1 cellular context compared by ENCODE assay signal in the genomic region with DNA sequence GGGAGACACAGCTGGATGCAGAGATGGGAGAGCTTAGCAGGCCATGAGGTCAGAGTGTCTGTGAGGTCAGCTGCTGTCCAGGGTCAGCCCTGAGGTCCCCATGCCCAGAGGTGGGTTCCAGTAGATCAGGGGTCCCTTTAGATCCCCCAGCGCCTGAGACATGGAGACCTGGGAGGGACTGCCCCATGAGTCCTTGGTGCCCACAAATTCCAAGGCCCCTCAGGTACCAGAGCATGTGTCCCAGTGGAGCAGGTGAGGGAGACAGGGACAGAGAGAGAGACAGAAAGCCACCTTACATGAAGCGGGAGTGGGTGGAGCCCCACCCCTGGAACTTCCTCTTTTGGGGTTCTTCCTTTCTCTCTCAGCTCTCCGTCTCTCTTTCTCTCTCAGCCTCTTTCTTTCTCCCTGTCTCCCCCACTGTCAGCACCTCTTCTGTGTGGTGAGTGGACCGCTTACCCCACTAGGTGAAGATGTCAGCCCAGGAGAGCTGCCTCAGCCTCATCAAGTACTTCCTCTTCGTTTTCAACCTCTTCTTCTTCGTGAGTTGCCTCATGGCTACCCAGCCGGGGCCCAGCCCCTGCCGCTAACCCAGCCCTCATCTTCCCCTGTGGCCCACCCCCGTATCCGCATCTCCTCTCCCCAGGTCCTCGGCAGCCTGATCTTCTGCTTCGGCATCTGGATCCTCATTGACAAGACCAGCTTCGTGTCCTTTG.
A peak's percentile ranks its signal among the peaks of the same experiment; 100 is the strongest.
TF ChIP-seq lines count a peak whose summit lies in the region.

A gene with protein sequence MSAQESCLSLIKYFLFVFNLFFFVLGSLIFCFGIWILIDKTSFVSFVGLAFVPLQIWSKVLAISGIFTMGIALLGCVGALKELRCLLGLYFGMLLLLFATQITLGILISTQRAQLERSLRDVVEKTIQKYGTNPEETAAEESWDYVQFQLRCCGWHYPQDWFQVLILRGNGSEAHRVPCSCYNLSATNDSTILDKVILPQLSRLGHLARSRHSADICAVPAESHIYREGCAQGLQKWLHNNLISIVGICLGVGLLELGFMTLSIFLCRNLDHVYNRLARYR (plus strand): TSS at position 336 of the 713 bp plus-strand sequence. CDS start 135 bp downstream, at position 471.

TF ChIP-seq in K562, 482 proteins besides CTCF, POLR2A, EP300 and RAD21 (continued from another document and continues in another):
- TF ChIP-seq SIN3A (IDR thresholded peaks at IDR 0.05; ENCODE audit: borderline replicate concordance in 2 of 2, control insufficient read depth in 1 of 2, low read depth in 2 of 2, low read length in 2 of 2) (no peak), MCM2 (IDR thresholded peaks at IDR 0.05; ENCODE audit: low read depth) (no peak), DMBX1 (CRISPR knock-in tag; IDR thresholded peaks at IDR 0.05; ENCODE audit: borderline replicate concordance) (no peak), CREM (IDR thresholded peaks at IDR 0.05; ENCODE audit: low read depth) (no peak; the same call in 1 of the 2 replicates), ZFP36 (IDR thresholded peaks at IDR 0.05; ENCODE audit: low read depth, low read length, partially characterized antibody) (no peak), YY1 (IDR thresholded peaks at IDR 0.05; ENCODE audit: borderline replicate concordance in 1 of 3, control insufficient read depth in 1 of 3, extremely low read depth in 1 of 3, insufficient read depth in 3 of 3, insufficient read length in 1 of 3, insufficient replicate concordance in 2 of 3, low read depth in 1 of 3, low read length in 2 of 3) (peak in 1 of 3 experiments; percentile 23), ZEB2 (IDR thresholded peaks at IDR 0.05) (0 out of 2 replicates have a peak, but pooled peaks have one; percentile 50), PTTG1 (tag; IDR thresholded peaks at IDR 0.05; ENCODE audit: low read depth) (no peak), ZNF134 (CRISPR knock-in tag; conservative IDR thresholded peaks at IDR 0.05) (no peak), LARP7 (IDR thresholded peaks at IDR 0.05) (no peak), MTA2 (IDR thresholded peaks at IDR 0.05; ENCODE audit: low read depth) (no peak), BRD4 (IDR thresholded peaks at IDR 0.05) (no peak), ERF (CRISPR knock-in tag; IDR thresholded peaks at IDR 0.05) (no peak), SIRT6 (IDR thresholded peaks at IDR 0.05; ENCODE audit: low read depth, low read length) (no peak), TBP (optimal IDR thresholded peaks at IDR 0.05; ENCODE audit: low read depth, low read length) (peak; percentile 28), FOXJ3 (CRISPR knock-in tag; IDR thresholded peaks at IDR 0.05) (no peak), HMGN3 (IDR thresholded peaks at IDR 0.05; ENCODE audit: borderline replicate concordance, extremely low read depth, insufficient read length, low read depth, low read length) (no peak), SRSF1 (IDR thresholded peaks at IDR 0.05; ENCODE audit: low read depth, low read length) (no peak), KDM1A (IDR thresholded peaks at IDR 0.05) (peak in 1 of 2 experiments; percentile 8; a peak in 1 of 4 replicates), HCFC1 (IDR thresholded peaks at IDR 0.05; ENCODE audit: low read depth, low read length) (0 out of 2 replicates have a peak, but pooled peaks have one; percentile 5), GATA2 (CRISPR knock-in tag; IDR thresholded peaks at IDR 0.05) (no peak), KDM5B (IDR thresholded peaks at IDR 0.05; ENCODE audit: insufficient replicate concordance, low read depth, low read length) (no peak), CREB1 (IDR thresholded peaks at IDR 0.05) (no peak), CREB1 (CRISPR knock-in tag; IDR thresholded peaks at IDR 0.05) (no peak)
- TF ChIP-seq, protein P1, sequence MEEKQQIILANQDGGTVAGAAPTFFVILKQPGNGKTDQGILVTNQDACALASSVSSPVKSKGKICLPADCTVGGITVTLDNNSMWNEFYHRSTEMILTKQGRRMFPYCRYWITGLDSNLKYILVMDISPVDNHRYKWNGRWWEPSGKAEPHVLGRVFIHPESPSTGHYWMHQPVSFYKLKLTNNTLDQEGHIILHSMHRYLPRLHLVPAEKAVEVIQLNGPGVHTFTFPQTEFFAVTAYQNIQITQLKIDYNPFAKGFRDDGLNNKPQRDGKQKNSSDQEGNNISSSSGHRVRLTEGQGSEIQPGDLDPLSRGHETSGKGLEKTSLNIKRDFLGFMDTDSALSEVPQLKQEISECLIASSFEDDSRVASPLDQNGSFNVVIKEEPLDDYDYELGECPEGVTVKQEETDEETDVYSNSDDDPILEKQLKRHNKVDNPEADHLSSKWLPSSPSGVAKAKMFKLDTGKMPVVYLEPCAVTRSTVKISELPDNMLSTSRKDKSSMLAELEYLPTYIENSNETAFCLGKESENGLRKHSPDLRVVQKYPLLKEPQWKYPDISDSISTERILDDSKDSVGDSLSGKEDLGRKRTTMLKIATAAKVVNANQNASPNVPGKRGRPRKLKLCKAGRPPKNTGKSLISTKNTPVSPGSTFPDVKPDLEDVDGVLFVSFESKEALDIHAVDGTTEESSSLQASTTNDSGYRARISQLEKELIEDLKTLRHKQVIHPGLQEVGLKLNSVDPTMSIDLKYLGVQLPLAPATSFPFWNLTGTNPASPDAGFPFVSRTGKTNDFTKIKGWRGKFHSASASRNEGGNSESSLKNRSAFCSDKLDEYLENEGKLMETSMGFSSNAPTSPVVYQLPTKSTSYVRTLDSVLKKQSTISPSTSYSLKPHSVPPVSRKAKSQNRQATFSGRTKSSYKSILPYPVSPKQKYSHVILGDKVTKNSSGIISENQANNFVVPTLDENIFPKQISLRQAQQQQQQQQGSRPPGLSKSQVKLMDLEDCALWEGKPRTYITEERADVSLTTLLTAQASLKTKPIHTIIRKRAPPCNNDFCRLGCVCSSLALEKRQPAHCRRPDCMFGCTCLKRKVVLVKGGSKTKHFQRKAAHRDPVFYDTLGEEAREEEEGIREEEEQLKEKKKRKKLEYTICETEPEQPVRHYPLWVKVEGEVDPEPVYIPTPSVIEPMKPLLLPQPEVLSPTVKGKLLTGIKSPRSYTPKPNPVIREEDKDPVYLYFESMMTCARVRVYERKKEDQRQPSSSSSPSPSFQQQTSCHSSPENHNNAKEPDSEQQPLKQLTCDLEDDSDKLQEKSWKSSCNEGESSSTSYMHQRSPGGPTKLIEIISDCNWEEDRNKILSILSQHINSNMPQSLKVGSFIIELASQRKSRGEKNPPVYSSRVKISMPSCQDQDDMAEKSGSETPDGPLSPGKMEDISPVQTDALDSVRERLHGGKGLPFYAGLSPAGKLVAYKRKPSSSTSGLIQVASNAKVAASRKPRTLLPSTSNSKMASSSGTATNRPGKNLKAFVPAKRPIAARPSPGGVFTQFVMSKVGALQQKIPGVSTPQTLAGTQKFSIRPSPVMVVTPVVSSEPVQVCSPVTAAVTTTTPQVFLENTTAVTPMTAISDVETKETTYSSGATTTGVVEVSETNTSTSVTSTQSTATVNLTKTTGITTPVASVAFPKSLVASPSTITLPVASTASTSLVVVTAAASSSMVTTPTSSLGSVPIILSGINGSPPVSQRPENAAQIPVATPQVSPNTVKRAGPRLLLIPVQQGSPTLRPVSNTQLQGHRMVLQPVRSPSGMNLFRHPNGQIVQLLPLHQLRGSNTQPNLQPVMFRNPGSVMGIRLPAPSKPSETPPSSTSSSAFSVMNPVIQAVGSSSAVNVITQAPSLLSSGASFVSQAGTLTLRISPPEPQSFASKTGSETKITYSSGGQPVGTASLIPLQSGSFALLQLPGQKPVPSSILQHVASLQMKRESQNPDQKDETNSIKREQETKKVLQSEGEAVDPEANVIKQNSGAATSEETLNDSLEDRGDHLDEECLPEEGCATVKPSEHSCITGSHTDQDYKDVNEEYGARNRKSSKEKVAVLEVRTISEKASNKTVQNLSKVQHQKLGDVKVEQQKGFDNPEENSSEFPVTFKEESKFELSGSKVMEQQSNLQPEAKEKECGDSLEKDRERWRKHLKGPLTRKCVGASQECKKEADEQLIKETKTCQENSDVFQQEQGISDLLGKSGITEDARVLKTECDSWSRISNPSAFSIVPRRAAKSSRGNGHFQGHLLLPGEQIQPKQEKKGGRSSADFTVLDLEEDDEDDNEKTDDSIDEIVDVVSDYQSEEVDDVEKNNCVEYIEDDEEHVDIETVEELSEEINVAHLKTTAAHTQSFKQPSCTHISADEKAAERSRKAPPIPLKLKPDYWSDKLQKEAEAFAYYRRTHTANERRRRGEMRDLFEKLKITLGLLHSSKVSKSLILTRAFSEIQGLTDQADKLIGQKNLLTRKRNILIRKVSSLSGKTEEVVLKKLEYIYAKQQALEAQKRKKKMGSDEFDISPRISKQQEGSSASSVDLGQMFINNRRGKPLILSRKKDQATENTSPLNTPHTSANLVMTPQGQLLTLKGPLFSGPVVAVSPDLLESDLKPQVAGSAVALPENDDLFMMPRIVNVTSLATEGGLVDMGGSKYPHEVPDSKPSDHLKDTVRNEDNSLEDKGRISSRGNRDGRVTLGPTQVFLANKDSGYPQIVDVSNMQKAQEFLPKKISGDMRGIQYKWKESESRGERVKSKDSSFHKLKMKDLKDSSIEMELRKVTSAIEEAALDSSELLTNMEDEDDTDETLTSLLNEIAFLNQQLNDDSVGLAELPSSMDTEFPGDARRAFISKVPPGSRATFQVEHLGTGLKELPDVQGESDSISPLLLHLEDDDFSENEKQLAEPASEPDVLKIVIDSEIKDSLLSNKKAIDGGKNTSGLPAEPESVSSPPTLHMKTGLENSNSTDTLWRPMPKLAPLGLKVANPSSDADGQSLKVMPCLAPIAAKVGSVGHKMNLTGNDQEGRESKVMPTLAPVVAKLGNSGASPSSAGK (IDR thresholded peaks at IDR 0.05), result peak; percentile 73
- TF ChIP-seq, protein P2, sequence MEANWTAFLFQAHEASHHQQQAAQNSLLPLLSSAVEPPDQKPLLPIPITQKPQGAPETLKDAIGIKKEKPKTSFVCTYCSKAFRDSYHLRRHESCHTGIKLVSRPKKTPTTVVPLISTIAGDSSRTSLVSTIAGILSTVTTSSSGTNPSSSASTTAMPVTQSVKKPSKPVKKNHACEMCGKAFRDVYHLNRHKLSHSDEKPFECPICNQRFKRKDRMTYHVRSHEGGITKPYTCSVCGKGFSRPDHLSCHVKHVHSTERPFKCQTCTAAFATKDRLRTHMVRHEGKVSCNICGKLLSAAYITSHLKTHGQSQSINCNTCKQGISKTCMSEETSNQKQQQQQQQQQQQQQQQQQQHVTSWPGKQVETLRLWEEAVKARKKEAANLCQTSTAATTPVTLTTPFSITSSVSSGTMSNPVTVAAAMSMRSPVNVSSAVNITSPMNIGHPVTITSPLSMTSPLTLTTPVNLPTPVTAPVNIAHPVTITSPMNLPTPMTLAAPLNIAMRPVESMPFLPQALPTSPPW (CRISPR knock-in tag; IDR thresholded peaks at IDR 0.05), result peak; percentile 29; the same call in 1 of the 2 replicates
- TF ChIP-seq, protein P3, sequence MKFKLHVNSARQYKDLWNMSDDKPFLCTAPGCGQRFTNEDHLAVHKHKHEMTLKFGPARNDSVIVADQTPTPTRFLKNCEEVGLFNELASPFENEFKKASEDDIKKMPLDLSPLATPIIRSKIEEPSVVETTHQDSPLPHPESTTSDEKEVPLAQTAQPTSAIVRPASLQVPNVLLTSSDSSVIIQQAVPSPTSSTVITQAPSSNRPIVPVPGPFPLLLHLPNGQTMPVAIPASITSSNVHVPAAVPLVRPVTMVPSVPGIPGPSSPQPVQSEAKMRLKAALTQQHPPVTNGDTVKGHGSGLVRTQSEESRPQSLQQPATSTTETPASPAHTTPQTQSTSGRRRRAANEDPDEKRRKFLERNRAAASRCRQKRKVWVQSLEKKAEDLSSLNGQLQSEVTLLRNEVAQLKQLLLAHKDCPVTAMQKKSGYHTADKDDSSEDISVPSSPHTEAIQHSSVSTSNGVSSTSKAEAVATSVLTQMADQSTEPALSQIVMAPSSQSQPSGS (CRISPR knock-in tag; IDR thresholded peaks at IDR 0.05), result no peak
- TF ChIP-seq, protein P4, sequence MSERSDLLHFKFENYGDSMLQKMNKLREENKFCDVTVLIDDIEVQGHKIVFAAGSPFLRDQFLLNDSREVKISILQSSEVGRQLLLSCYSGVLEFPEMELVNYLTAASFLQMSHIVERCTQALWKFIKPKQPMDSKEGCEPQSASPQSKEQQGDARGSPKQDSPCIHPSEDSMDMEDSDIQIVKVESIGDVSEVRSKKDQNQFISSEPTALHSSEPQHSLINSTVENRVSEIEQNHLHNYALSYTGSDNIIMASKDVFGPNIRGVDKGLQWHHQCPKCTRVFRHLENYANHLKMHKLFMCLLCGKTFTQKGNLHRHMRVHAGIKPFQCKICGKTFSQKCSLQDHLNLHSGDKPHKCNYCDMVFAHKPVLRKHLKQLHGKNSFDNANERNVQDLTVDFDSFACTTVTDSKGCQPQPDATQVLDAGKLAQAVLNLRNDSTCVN (CRISPR knock-in tag; IDR thresholded peaks at IDR 0.05), result no peak
- TF ChIP-seq, protein P5, sequence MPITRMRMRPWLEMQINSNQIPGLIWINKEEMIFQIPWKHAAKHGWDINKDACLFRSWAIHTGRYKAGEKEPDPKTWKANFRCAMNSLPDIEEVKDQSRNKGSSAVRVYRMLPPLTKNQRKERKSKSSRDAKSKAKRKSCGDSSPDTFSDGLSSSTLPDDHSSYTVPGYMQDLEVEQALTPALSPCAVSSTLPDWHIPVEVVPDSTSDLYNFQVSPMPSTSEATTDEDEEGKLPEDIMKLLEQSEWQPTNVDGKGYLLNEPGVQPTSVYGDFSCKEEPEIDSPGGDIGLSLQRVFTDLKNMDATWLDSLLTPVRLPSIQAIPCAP (CRISPR knock-in tag; IDR thresholded peaks at IDR 0.05; ENCODE audit: borderline replicate concordance), result no peak
- TF ChIP-seq, protein P6, sequence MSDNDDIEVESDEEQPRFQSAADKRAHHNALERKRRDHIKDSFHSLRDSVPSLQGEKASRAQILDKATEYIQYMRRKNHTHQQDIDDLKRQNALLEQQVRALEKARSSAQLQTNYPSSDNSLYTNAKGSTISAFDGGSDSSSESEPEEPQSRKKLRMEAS (CRISPR knock-in tag; IDR thresholded peaks at IDR 0.05), result peak; percentile 25; the same call in 1 of the 2 replicates
- TF ChIP-seq, protein P7, sequence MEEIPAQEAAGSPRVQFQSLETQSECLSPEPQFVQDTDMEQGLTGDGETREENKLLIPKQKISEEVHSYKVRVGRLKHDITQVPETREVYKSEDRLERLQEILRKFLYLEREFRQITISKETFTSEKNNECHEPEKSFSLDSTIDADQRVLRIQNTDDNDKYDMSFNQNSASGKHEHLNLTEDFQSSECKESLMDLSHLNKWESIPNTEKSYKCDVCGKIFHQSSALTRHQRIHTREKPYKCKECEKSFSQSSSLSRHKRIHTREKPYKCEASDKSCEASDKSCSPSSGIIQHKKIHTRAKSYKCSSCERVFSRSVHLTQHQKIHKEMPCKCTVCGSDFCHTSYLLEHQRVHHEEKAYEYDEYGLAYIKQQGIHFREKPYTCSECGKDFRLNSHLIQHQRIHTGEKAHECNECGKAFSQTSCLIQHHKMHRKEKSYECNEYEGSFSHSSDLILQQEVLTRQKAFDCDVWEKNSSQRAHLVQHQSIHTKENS (CRISPR knock-in tag; IDR thresholded peaks at IDR 0.05), result no peak
- TF ChIP-seq, protein P8, sequence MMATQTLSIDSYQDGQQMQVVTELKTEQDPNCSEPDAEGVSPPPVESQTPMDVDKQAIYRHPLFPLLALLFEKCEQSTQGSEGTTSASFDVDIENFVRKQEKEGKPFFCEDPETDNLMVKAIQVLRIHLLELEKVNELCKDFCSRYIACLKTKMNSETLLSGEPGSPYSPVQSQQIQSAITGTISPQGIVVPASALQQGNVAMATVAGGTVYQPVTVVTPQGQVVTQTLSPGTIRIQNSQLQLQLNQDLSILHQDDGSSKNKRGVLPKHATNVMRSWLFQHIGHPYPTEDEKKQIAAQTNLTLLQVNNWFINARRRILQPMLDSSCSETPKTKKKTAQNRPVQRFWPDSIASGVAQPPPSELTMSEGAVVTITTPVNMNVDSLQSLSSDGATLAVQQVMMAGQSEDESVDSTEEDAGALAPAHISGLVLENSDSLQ (IDR thresholded peaks at IDR 0.05), result no peak
- TF ChIP-seq, protein P9, sequence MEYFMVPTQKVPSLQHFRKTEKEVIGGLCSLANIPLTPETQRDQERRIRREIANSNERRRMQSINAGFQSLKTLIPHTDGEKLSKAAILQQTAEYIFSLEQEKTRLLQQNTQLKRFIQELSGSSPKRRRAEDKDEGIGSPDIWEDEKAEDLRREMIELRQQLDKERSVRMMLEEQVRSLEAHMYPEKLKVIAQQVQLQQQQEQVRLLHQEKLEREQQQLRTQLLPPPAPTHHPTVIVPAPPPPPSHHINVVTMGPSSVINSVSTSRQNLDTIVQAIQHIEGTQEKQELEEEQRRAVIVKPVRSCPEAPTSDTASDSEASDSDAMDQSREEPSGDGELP (CRISPR knock-in tag; IDR thresholded peaks at IDR 0.05; ENCODE audit: borderline replicate concordance), result peak; percentile 31; the same call in 1 of the 2 replicates
